In the genomic region with DNA sequence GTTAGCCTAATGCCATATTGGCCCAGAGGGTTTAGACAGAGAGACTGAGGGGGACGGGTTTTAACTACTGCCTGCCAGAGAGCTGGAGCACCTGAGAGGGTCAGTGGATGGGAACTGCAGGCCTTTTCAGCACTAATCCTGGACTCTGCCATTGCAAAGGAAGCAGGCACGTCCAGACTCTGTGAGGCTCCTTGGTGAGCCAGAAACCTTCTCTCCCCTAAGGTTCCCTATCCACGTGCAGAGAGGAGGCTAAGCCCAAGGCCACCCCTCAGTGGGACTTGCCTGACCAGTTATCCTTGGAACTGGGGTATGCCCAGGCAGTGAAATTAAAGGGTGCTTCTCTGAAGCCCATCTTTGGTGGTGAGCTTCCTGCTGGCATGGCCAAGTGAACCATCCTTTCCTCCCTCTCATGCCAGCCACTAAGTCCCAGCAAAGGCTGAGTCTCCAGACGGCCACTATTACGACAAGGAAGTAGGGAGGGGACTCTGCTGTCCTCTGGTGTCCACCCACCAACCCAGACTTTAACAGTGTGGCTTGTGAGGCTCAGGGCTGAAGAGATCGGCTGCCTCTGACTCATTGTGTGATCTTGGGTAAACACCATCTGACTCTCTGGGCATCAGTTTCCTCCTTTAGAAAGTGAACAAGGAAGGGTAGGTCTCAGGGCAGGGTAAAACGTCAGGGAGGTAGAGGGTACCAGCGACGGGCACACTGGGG, we compare ENCODE assay signal across 8 cellular contexts. TPM values are rescaled to one million over a fixed set of nuclear protein-coding genes. Genes with fewer than 3 reads are reported as not detected.
DNase-seq lines count a peak whose midpoint lies in the region; ATAC-seq and TF ChIP-seq lines count a peak whose summit lies in the region.

No MANE protein-coding gene starts in this region.

- H3K27me3 ChIP-seq in lower lobe of right lung (ENCODE audit: low read depth) = peaks cover 26% of the 10 kb centered on the region

- H3K27me3 Mint-ChIP-seq in HFFc6 (ENCODE audit: insufficient read depth) (no peaks in the 10 kb centered on the region; the same call in 1 of the 2 replicates), MCF 10A (ENCODE audit: insufficient read depth, unreplicated experiment) (no peaks in the 10 kb centered on the region)

- peak overlapping the region; percentile 83 for H3K27ac Mint-ChIP-seq in HFFc6
- peak overlapping the region; percentile 93 for H3K27ac Mint-ChIP-seq in MCF 10A (ENCODE audit: low read depth, unreplicated experiment)

- CTCF ChIA-PET in MCF 10A (lab: Yijun Ruan, JAX) = interaction anchor here (0.6 to 1.6 kb wide), 5 partner anchors 12 to 858 kb away, joined by 3 to 4 read pairs (median 3); no protein-coding TSS in a partner anchor

- no peaks in the 10 kb centered on the region for H3K9me3 ChIP-seq in lower lobe of right lung

- no peaks in the 10 kb centered on the region for H3K9me3 Mint-ChIP-seq in HFFc6
- no peaks in the 10 kb centered on the region for H3K9me3 Mint-ChIP-seq in MCF 10A (ENCODE audit: unreplicated experiment)

- peaks cover 36% of the 10 kb centered on the region for H3K4me1 ChIP-seq in lower lobe of right lung

- H3K4me3 Mint-ChIP-seq in HFFc6 = peak overlapping the region; percentile 56
- peak overlapping the region; percentile 26 for H3K4me3 Mint-ChIP-seq in MCF 10A (ENCODE audit: unreplicated experiment)

- no peaks in the 10 kb centered on the region for H3K36me3 ChIP-seq in lower lobe of right lung

- intact Hi-C loops in MCF 10A (cut with micrococcal nuclease) = loop anchor here (2.0 kb wide), 1 partner anchor 76 kb away; no protein-coding TSS in a partner anchor
- intact Hi-C loops in lower lobe of right lung (cut with DNase I) = no loop called here

- ATAC-seq in lower lobe of right lung (peak; percentile 74 to 83), HG03520 (IDR thresholded peaks at IDR 0.05; ENCODE audit: unreplicated experiment) (no peak)

- DNase-seq in HFFc6 = peak; percentile 85
- peak; percentile 78 for DNase-seq in MCF 10A (ENCODE audit: unreplicated experiment)
- peak; percentile 73 for DNase-seq in lower lobe of right lung
- no peak for DNase-seq in inferior parietal cortex (ENCODE audit: extremely low spot score)
- no peak for DNase-seq in COLO829 (ENCODE audit: low spot score)
- DNase-seq in stimulated activated CD8-positive, alpha-beta memory T cell treated with anti-CD3 and anti-CD28 coated beads, Interleukin-4, amount 100 ng/mL, for 48 hours = no peak

- H3K27ac ChIP-seq in 22Rv1 = peak overlapping the region; percentile 100
- peak overlapping the region; percentile 85 for H3K27ac ChIP-seq in lower lobe of right lung

- TF ChIP-seq CTCF in 22Rv1 (IDR thresholded peaks at IDR 0.05) (no peak), HFFc6 (IDR thresholded peaks at IDR 0.05) (peak; percentile 80), MCF 10A (IDR thresholded peaks at IDR 0.05; ENCODE audit: unreplicated experiment) (peak; percentile 14), lower lobe of right lung (IDR thresholded peaks at IDR 0.05) (no peak)

- no TSS peak for BruUV-seq in MCF 10A (replicated peaks; lab: Mats Ljungman, UMichigan)

- POLR2A ChIA-PET in MCF 10A (lab: Yijun Ruan, JAX) = interaction anchor here (0.6 to 1.5 kb wide), 6 partner anchors 15 to 211 kb away, joined by 3 to 4 read pairs (median 3); a partner anchor contains a TSS

- H3K4me3 ChIP-seq in lower lobe of right lung = no peak overlapping the region

- peaks cover 5% of the 10 kb centered on the region; the same call in 1 of the 2 replicates for H3K36me3 Mint-ChIP-seq in HFFc6 (ENCODE audit: low read depth)
- H3K36me3 Mint-ChIP-seq in MCF 10A (ENCODE audit: insufficient read depth, unreplicated experiment) = no peaks in the 10 kb centered on the region

- H3K4me1 Mint-ChIP-seq in HFFc6 (ENCODE audit: low read depth) (peaks cover 45% of the 10 kb centered on the region), MCF 10A (ENCODE audit: insufficient read depth, unreplicated experiment) (peaks cover 21% of the 10 kb centered on the region)

RNA-seq across cellular contexts. Expression of a gene that starts 3.9 kb away (rescaled TPM):
- total RNA-seq in HFFc6 (2021; fragmentation: NEBNext Ultra II Directional; extraction: Animal tissue kit (Norgen Biotek cat#: 25700)) = 10 to 100 TPM; 32.0 to 44.1 (median 41.0) TPM
- total RNA-seq in MCF 10A (2022) = 27.1 and 28.5 TPM in 2 replicates
- total RNA-seq in lower lobe of right lung = 394 TPM

Comparison
In these comparisons a context has a peak if more than half of its experiments do, and no peak if none do; other contexts are left out.
1. CTCF ChIP-seq: peak in HFFc6 (single experiment) and MCF 10A (single experiment); none in 22Rv1 (single experiment) and lower lobe of right lung (single experiment).
2. DNase-seq: peak in HFFc6 (single experiment), MCF 10A (single experiment) and lower lobe of right lung (single experiment); none in inferior parietal cortex (single experiment), COLO829 (single experiment) and stimulated activated CD8-positive, alpha-beta memory T cell treated with anti-CD3 and anti-CD28 coated beads, Interleukin-4, amount 100 ng/mL, for 48 hours (single experiment).